9 cellular contexts compared by ENCODE assay signal in genomic region chr2:27320958-27321543, GRCh38. TPM values are rescaled to one million over a fixed set of nuclear protein-coding genes. Genes with fewer than 3 reads are reported as not detected.
DNase-seq lines count a peak whose midpoint lies in the region; ATAC-seq and TF ChIP-seq lines count a peak whose summit lies in the region.
"Had no signal": no experiment of that assay in that cellular context is flagged by ENCODE, and none has a peak within 500 bp of the region (broad histone marks: within the 10 kb centered on the region; RNA-seq: fewer than 3 reads in every experiment).

No MANE protein-coding gene starts in this region.

- H3K36me3 ChIP-seq in right lobe of liver (peaks cover 0 to 3% (median 0%) of the 10 kb centered on the region in 4 donors), vagina (no peaks in the 10 kb centered on the region)

- intact Hi-C loops in right lobe of liver (cut with DNase I) (no loop called here), vagina (cut with DNase I) (no loop called here)

- no peaks in the 10 kb centered on the region for H3K9me3 ChIP-seq in right lobe of liver
- H3K9me3 ChIP-seq in vagina: no peaks in the 10 kb centered on the region

- ATAC-seq in right lobe of liver (peak; percentile 76 to 87 (median 84)), GM19328 (IDR thresholded peaks at IDR 0.05; ENCODE audit: unreplicated experiment) (no peak), GM18868 (IDR thresholded peaks at IDR 0.05; ENCODE audit: unreplicated experiment) (no peak)

- TF ChIP-seq CTCF in cardiac fibroblast (IDR thresholded peaks at IDR 0.05; ENCODE audit: low read depth, low read length): peak; percentile 76
- TF ChIP-seq CTCF in right lobe of liver (IDR thresholded peaks at IDR 0.05): peak; percentile 38 to 72 (median 47)
- no peak for TF ChIP-seq CTCF in vagina (IDR thresholded peaks at IDR 0.05)

- WGBS in right lobe of liver (ENCODE audit: insufficient coverage, low coverage, low lambda C conversion rate, missing lambda C conversion rate): 51% methylated on average over 2 of the region's 8 CpGs

- TF ChIP-seq POLR2A in right lobe of liver (IDR thresholded peaks at IDR 0.05) (peak; percentile 94), vagina (IDR thresholded peaks at IDR 0.05) (no peak)

- H3K4me1 ChIP-seq in right lobe of liver: peaks cover 0 to 20% (median 9%) of the 10 kb centered on the region in 4 donors
- peaks cover 28% of the 10 kb centered on the region for H3K4me1 ChIP-seq in vagina

- H3K27me3 ChIP-seq in right lobe of liver: no peaks in the 10 kb centered on the region
- no peaks in the 10 kb centered on the region for H3K27me3 ChIP-seq in vagina

- H3K27ac ChIP-seq in right lobe of liver: peak overlapping the region; percentile 2 to 95 (median 56)
- H3K27ac ChIP-seq in vagina: no peak overlapping the region

- in situ Hi-C loops in KBM-7 (cut with MboI; ENCODE audit: low pct_unique_long_range_greater_than_20kb, low sequenced_read_pairs): no loop called here

- DNase-seq in ELR (ENCODE audit: low read depth): peak; percentile 99
- peak; percentile 98 for DNase-seq in NCI-H226
- peak; percentile 98 to 99 for DNase-seq in cardiac fibroblast (ENCODE audit: low read depth in 2 of 2)
- DNase-seq in right lobe of liver: peak; percentile 78 to 88 (median 86)
- DNase-seq in vagina (ENCODE audit: extremely low spot score in 2 of 2): no peak
- DNase-seq in KBM-7: no peak

- H3K4me3 ChIP-seq in cardiac fibroblast (replicated peaks in 1 of 2; ENCODE audit: low read depth in 2 of 2, low read length in 2 of 2): peak overlapping the region in 1 of 2 donors; percentile 20
- no peak overlapping the region for H3K4me3 ChIP-seq in right lobe of liver
- H3K4me3 ChIP-seq in vagina: no peak overlapping the region

RNA-seq across cellular contexts. Expression of gene MPV17, which starts 1.8 kb away (rescaled TPM):
- total RNA-seq in right lobe of liver (10 to 100 TPM; 17.2 to 82.3 (median 30.4) TPM), vagina (55.7 TPM)

RNA-seq across cellular contexts. Expression of gene UCN, which starts 12.8 kb away (rescaled TPM):
- total RNA-seq in right lobe of liver: 1 to 10 TPM in 5 of 6 experiments, under 1 TPM in 1; 0.88 to 4.3 (median 1.6) TPM
- total RNA-seq in vagina: 3.2 TPM

RNA-seq across cellular contexts. Expression of gene GTF3C2, which starts 35.5 kb away (rescaled TPM):
- 10 to 100 TPM; 13.4 to 20.1 (median 16.8) TPM for total RNA-seq in right lobe of liver
- 67.5 TPM for total RNA-seq in vagina

RNA-seq across cellular contexts. Expression of gene TRIM54, which starts 38.8 kb away (rescaled TPM):
- under 1 TPM in 2 of 6 experiments, not detected in 4; 0.14 to 0.25 TPM for total RNA-seq in right lobe of liver
- total RNA-seq in vagina: 2.5 TPM

RNA-seq across cellular contexts. Expression of gene DNAJC5G, which starts 45.8 kb away (rescaled TPM):
- total RNA-seq in right lobe of liver (not detected), vagina (1.5 TPM)
- total RNA-seq: activated CD8-positive, alpha-beta memory T cell treated with anti-CD3 and anti-CD28 coated beads for 36 hours had no signal

Comparison
In these comparisons a context has a peak if more than half of its experiments do, and no peak if none do; other contexts are left out.
1. DNase-seq: peak in ELR (single experiment), NCI-H226 (single experiment), cardiac fibroblast (2 of 2) and right lobe of liver (3 of 3); none in vagina (0 of 2) and KBM-7 (single experiment).
2. CTCF ChIP-seq: peak in cardiac fibroblast (single experiment) and right lobe of liver (4 of 4); none in vagina (0 of 3).
3. ATAC-seq: peak in right lobe of liver (4 of 4); none in GM19328 (single experiment) and GM18868 (single experiment).